Comparison of ENCODE assay signal across 9 cellular contexts in genomic region chr1:151984313-151984956, GRCh38. TPM values are rescaled to one million over a fixed set of nuclear protein-coding genes. Genes with fewer than 3 reads are reported as not detected.
DNase-seq lines count a peak whose midpoint lies in the region; ATAC-seq and TF ChIP-seq lines count a peak whose summit lies in the region.
"Had no signal": no experiment of that assay in that cellular context is flagged by ENCODE, and none has a peak within 500 bp of the region (broad histone marks: within the 10 kb centered on the region; RNA-seq: fewer than 3 reads in every experiment).

No MANE protein-coding gene starts in this region.

- peak; percentile 65 for ATAC-seq in GM21526 (IDR thresholded peaks at IDR 0.05; ENCODE audit: low FRiP score, unreplicated experiment)
- ATAC-seq in GM18861 (IDR thresholded peaks at IDR 0.05; ENCODE audit: unreplicated experiment), result no peak
- no peak for ATAC-seq in GM19324 (IDR thresholded peaks at IDR 0.05; ENCODE audit: low FRiP score, unreplicated experiment)

- no peaks in the 10 kb centered on the region for H4K20me1 ChIP-seq in Loucy (ENCODE audit: insufficient read depth, low read length, poor library complexity, severe bottlenecking)
- no peaks in the 10 kb centered on the region for H4K20me1 ChIP-seq in Karpas-422 (ENCODE audit: insufficient read depth, low read depth, low read length)

- H3K4me3 ChIP-seq in Loucy (ENCODE audit: low read length, poor library complexity, severe bottlenecking) (peak overlapping the region; percentile 27), Karpas-422 (ENCODE audit: low read length) (no peak overlapping the region)
- H3K4me3 ChIP-seq in effector memory CD4-positive, alpha-beta T cell (ENCODE audit: insufficient read depth, low read depth, low read length, poor library complexity, severe bottlenecking), result no peak overlapping the region

- DNase-seq in GM13976 (ENCODE audit: low spot score) (peak; percentile 72), NCI-H1930 (lab: John Stamatoyannopoulos, UW) (no peak), Karpas-422 (no peak)
- DNase-seq in effector memory CD4-positive, alpha-beta T cell, result no peak
- DNase-seq: SHP77 treated with DMSO at 0.1 percent for 48 hours had no signal

- H3K36me3 ChIP-seq in Loucy (ENCODE audit: insufficient read depth, low read length) (peaks cover 29% of the 10 kb centered on the region; the same call in 1 of the 2 replicates), Karpas-422 (ENCODE audit: insufficient read depth, low read length) (no peaks in the 10 kb centered on the region)
- H3K36me3 ChIP-seq in effector memory CD4-positive, alpha-beta T cell (ENCODE audit: control insufficient read depth, insufficient read depth, low read length), result peaks cover 53% of the 10 kb centered on the region

- in situ Hi-C loops in GM13976 (cut with MboI; ENCODE audit: low sequenced_read_pairs, unreplicated experiment), result no loop called here

- peaks cover 7% of the 10 kb centered on the region; the same call in 1 of the 2 replicates for H3F3A ChIP-seq in Loucy (ENCODE audit: low read depth)

- peaks cover 19% of the 10 kb centered on the region for H3K79me2 ChIP-seq in Loucy (ENCODE audit: insufficient read depth, low read length)
- no peaks in the 10 kb centered on the region for H3K79me2 ChIP-seq in Karpas-422 (ENCODE audit: low read length)

- peaks cover 32% of the 10 kb centered on the region for H3K4me1 ChIP-seq in Loucy (ENCODE audit: insufficient read depth, low read length, poor library complexity, severe bottlenecking)
- peaks cover 18% of the 10 kb centered on the region for H3K4me1 ChIP-seq in effector memory CD4-positive, alpha-beta T cell (ENCODE audit: control insufficient read depth, insufficient read depth, low read length, poor library complexity, severe bottlenecking)
- H3K4me1 ChIP-seq in Karpas-422 (ENCODE audit: low read length), result peaks cover 18% of the 10 kb centered on the region

- H3K4me2 ChIP-seq in Loucy (ENCODE audit: low read depth, low read length, poor library complexity, severe bottlenecking) (peak overlapping the region; percentile 54), Karpas-422 (ENCODE audit: low read depth, low read length, poor library complexity, severe bottlenecking) (no peak overlapping the region)

- H3K9me2 ChIP-seq in Loucy (replicated peaks; ENCODE audit: low read depth, low read length), result no peaks in the 10 kb centered on the region
- H3K9me2 ChIP-seq in Karpas-422 (replicated peaks; ENCODE audit: insufficient read depth, low read length), result no peaks in the 10 kb centered on the region

- H3K9me3 ChIP-seq in Loucy (ENCODE audit: insufficient read depth, low read depth, low read length) (no peaks in the 10 kb centered on the region), Karpas-422 (ENCODE audit: low read length) (no peaks in the 10 kb centered on the region)
- H3K9me3 ChIP-seq in effector memory CD4-positive, alpha-beta T cell (ENCODE audit: control insufficient read depth, low read length), result no peaks in the 10 kb centered on the region

- no peak overlapping the region for H2AFZ ChIP-seq in Loucy (ENCODE audit: low read length)
- H2AFZ ChIP-seq in Karpas-422 (ENCODE audit: low read length), result no peak overlapping the region

- H3K9ac ChIP-seq in Loucy (ENCODE audit: low read depth, low read length, poor library complexity, severe bottlenecking) (peak overlapping the region; percentile 5), Karpas-422 (ENCODE audit: low read length) (no peak overlapping the region)

- peak overlapping the region; percentile 15 for H3K27ac ChIP-seq in effector memory CD4-positive, alpha-beta T cell (ENCODE audit: insufficient read depth, low read length, poor library complexity, severe bottlenecking)
- no peak overlapping the region for H3K27ac ChIP-seq in Karpas-422 (ENCODE audit: low read length)

- TF ChIP-seq CTCF in GM13976 (IDR thresholded peaks at IDR 0.05; ENCODE audit: borderline replicate concordance, control extremely low read depth, extremely low read depth, insufficient read depth, missing control alignments) (no peak), Loucy (conservative IDR thresholded peaks at IDR 0.05; ENCODE audit: low read length) (no peak)

- H3K27me3 ChIP-seq in Loucy (ENCODE audit: insufficient read depth, low read length, poor library complexity, severe bottlenecking), result no peaks in the 10 kb centered on the region
- no peaks in the 10 kb centered on the region for H3K27me3 ChIP-seq in effector memory CD4-positive, alpha-beta T cell (replicated peaks; ENCODE audit: control insufficient read depth, insufficient read depth, low read length, poor library complexity, severe bottlenecking)
- no peaks in the 10 kb centered on the region for H3K27me3 ChIP-seq in Karpas-422 (ENCODE audit: low read length)

RNA-seq across cellular contexts. Expression of gene S100A10, which starts 9.2 kb away (rescaled TPM):
- total RNA-seq in Karpas-422 (2014; rRNA removed; shearing (Covaris generic); ENCODE audit: low replicate concordance), result 0.56 and 4.2 TPM in 2 replicates

RNA-seq across cellular contexts. Expression of gene S100A11, which starts 52.4 kb away (rescaled TPM):
- 68.5 and 155 TPM in 2 replicates for total RNA-seq in Karpas-422 (2014; rRNA removed; shearing (Covaris generic); ENCODE audit: low replicate concordance)
